In genomic region chr2:168290391-168290790, GRCh38 we compare ENCODE assay signal across 1 cellular context.
TF ChIP-seq lines count a peak whose summit lies in the region.

No MANE protein-coding gene starts in this region.

TF ChIP-seq in IMR-90, 13 proteins besides CTCF, POLR2A, EP300 and RAD21:
- no peak for TF ChIP-seq MXI1 (IDR thresholded peaks at IDR 0.05; ENCODE audit: borderline replicate concordance, low read depth, low read length)
- no peak for TF ChIP-seq RCOR1 (IDR thresholded peaks at IDR 0.05; ENCODE audit: insufficient replicate concordance, low read length)
- TF ChIP-seq MAFK (IDR thresholded peaks at IDR 0.05; ENCODE audit: low read depth, low read length), result no peak
- no peak for TF ChIP-seq MAZ (IDR thresholded peaks at IDR 0.05; ENCODE audit: borderline replicate concordance, low read depth, low read length)
